ENCODE assay signal across 1 cellular context in genomic region chr2:5698171-5698570, GRCh38.
TF ChIP-seq lines count a peak whose summit lies in the region.

No MANE protein-coding gene starts in this region.

TF ChIP-seq in HepG2, 621 proteins besides CTCF, POLR2A, EP300 and RAD21:
- no peak for TF ChIP-seq MAFK (conservative IDR thresholded peaks at IDR 0.05 in 1 of 2, IDR thresholded peaks at IDR 0.05 in 1 of 2; ENCODE audit: low read length in 2 of 2)
- no peak for TF ChIP-seq ZNF556 (CRISPR knock-in tag; IDR thresholded peaks at IDR 0.05; ENCODE audit: borderline replicate concordance)
- no peak for TF ChIP-seq MED13 (CRISPR knock-in tag; IDR thresholded peaks at IDR 0.05)
